ENCODE assay signal across 14 cellular contexts in the genomic region with DNA sequence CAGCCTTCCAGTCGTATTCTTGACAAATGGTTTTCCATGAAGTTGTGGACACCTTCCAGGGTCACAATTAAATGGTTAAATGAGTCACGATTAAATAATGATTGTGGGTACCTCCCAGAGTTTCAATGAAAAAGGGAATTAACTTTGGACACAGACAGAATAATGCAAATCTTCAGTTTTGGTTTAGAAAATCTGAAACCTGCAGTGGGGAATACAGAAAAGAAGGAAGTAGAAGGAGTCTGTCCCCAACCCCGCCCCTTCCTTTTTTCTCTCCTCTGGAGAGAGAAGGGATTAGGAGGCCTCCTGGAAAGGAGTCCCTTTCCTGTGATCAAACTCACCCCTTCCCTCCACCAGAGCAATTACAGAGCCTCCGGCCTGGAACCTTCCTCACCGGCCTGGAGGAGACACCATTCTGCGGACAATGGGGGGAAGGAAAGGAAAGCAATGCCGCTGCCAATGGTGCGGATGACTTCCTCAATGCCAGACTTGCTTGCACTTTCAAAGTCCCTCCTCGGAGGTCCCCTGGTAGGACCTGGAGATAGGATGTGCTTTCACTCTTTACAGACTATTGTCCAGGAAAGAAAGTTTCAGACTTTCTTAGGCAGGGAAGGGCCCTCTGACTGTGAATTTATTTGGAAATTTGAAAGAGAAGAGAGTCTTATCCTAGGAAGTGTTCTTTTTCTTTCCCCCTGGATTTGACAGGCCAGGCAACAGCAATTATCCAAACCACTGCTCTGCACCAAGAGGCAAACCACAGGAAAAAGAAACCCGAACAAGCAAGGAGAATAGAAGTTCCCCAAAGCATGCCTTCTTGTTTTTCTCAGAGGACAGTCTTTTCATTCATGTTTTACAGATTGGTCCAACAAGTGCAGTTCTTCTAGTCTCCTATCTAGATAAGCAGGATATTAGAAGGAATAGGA.
DNase-seq lines count a peak whose midpoint lies in the region; ATAC-seq and TF ChIP-seq lines count a peak whose summit lies in the region.
"Had no signal": no experiment of that assay in that cellular context is flagged by ENCODE, and none has a peak within 500 bp of the region (broad histone marks: within the 10 kb centered on the region; RNA-seq: fewer than 3 reads in every experiment).

No MANE protein-coding gene starts in this region.

- intact Hi-C loops in vagina (cut with DNase I), result no loop called here

- H3K27me3 Mint-ChIP-seq in WTC11 (ENCODE audit: low read depth), result no peaks in the 10 kb centered on the region

- peaks cover 11% of the 10 kb centered on the region for H3K4me1 Mint-ChIP-seq in WTC11

- H3K27ac Mint-ChIP-seq in WTC11, result 0 out of 2 replicates have a peak overlapping the region, but pooled peaks have one; percentile 19

- H3K27me3 ChIP-seq in layer of hippocampus (ENCODE audit: control insufficient read depth, insufficient read depth, low read length) (no peaks in the 10 kb centered on the region), vagina (no peaks in the 10 kb centered on the region)
- H3K27me3 ChIP-seq: esophagus muscularis mucosa, suprapubic skin had no signal

- no peak for TF ChIP-seq POLR2A in vagina (IDR thresholded peaks at IDR 0.05)

- CTCF ChIA-PET in WTC11 (lab: Charles Lee), result no interaction called here

- H3K4me1 ChIP-seq in vagina, result peaks cover 10% of the 10 kb centered on the region

- peak; percentile 46 for ATAC-seq in WTC11
- no peak for ATAC-seq in HG02981 (IDR thresholded peaks at IDR 0.05; ENCODE audit: unreplicated experiment)

- DNase-seq in SIG-M5 treated with dmso at 0.1 percent for 504 hours (lab: John Stamatoyannopoulos, UW; ENCODE audit: unreplicated experiment) (peak; percentile 27), SIG-M5 (lab: John Stamatoyannopoulos, UW) (no peak), WTC11 (ENCODE audit: low spot score) (no peak), substantia nigra (lab: John Stamatoyannopoulos, UW) (peak in 5 of 49 donors; percentile 15 to 42 (median 29)), cortex of kidney (lab: John Stamatoyannopoulos, UW) (no peak), vagina (ENCODE audit: extremely low spot score in 2 of 2) (no peak)
- DNase-seq: 8988T; activated naive CD4-positive, alpha-beta T cell treated with Interleukin-2 at 50 U/mL for 16 hours; NCI-H774; stimulated activated CD4-positive, alpha-beta T cell treated with anti-CD3 and anti-CD28 coated beads, Interleukin-15, amount 100 ng/mL, for 24 hours had no signal

- POLR2A ChIA-PET in WTC11 (lab: Charles Lee), result no interaction called here

- H3K9me3 ChIP-seq in vagina, result no peaks in the 10 kb centered on the region
- H3K9me3 ChIP-seq: esophagus muscularis mucosa, suprapubic skin had no signal

- no peaks in the 10 kb centered on the region for H3K36me3 ChIP-seq in vagina
- H3K36me3 ChIP-seq: esophagus muscularis mucosa, suprapubic skin had no signal

- no peaks in the 10 kb centered on the region for H3K9me3 Mint-ChIP-seq in WTC11

- TF ChIP-seq CTCF in WTC11 (IDR thresholded peaks at IDR 0.05) (no peak), vagina (IDR thresholded peaks at IDR 0.05) (no peak)

- H3K36me3 Mint-ChIP-seq in WTC11, result no peaks in the 10 kb centered on the region

- H3K4me3 Mint-ChIP-seq in WTC11, result no peak overlapping the region

- peak overlapping the region; percentile 49 for H3K27ac ChIP-seq in layer of hippocampus (ENCODE audit: low read depth, low read length)
- H3K27ac ChIP-seq in substantia nigra (ENCODE audit: low read depth, low read length, poor library complexity, severe bottlenecking), result peak overlapping the region; percentile 69
- no peak overlapping the region for H3K27ac ChIP-seq in vagina
- H3K27ac ChIP-seq: suprapubic skin had no signal

- H3K4me3 ChIP-seq in vagina, result no peak overlapping the region
- H3K4me3 ChIP-seq: esophagus muscularis mucosa, suprapubic skin had no signal

TF ChIP-seq in WTC11, 78 proteins besides CTCF, POLR2A, EP300 and RAD21:
- TF ChIP-seq ATF1 (CRISPR knock-in tag; IDR thresholded peaks at IDR 0.05) (no peak), ZNF671 (CRISPR knock-in tag; IDR thresholded peaks at IDR 0.05) (no peak), ATF2 (CRISPR knock-in tag; IDR thresholded peaks at IDR 0.05; ENCODE audit: borderline replicate concordance, low read depth) (no peak)
- TF ChIP-seq, protein P1, sequence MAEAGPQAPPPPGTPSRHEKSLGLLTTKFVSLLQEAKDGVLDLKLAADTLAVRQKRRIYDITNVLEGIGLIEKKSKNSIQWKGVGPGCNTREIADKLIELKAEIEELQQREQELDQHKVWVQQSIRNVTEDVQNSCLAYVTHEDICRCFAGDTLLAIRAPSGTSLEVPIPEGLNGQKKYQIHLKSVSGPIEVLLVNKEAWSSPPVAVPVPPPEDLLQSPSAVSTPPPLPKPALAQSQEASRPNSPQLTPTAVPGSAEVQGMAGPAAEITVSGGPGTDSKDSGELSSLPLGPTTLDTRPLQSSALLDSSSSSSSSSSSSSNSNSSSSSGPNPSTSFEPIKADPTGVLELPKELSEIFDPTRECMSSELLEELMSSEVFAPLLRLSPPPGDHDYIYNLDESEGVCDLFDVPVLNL (CRISPR knock-in tag; IDR thresholded peaks at IDR 0.05; ENCODE audit: borderline replicate concordance, low read depth), result no peak
- TF ChIP-seq, protein P2, sequence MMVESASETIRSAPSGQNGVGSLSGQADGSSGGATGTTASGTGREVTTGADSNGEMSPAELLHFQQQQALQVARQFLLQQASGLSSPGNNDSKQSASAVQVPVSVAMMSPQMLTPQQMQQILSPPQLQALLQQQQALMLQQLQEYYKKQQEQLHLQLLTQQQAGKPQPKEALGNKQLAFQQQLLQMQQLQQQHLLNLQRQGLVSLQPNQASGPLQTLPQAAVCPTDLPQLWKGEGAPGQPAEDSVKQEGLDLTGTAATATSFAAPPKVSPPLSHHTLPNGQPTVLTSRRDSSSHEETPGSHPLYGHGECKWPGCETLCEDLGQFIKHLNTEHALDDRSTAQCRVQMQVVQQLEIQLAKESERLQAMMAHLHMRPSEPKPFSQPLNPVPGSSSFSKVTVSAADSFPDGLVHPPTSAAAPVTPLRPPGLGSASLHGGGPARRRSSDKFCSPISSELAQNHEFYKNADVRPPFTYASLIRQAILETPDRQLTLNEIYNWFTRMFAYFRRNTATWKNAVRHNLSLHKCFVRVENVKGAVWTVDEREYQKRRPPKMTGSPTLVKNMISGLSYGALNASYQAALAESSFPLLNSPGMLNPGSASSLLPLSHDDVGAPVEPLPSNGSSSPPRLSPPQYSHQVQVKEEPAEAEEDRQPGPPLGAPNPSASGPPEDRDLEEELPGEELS (CRISPR knock-in tag; IDR thresholded peaks at IDR 0.05), result no peak
- TF ChIP-seq, protein P3, sequence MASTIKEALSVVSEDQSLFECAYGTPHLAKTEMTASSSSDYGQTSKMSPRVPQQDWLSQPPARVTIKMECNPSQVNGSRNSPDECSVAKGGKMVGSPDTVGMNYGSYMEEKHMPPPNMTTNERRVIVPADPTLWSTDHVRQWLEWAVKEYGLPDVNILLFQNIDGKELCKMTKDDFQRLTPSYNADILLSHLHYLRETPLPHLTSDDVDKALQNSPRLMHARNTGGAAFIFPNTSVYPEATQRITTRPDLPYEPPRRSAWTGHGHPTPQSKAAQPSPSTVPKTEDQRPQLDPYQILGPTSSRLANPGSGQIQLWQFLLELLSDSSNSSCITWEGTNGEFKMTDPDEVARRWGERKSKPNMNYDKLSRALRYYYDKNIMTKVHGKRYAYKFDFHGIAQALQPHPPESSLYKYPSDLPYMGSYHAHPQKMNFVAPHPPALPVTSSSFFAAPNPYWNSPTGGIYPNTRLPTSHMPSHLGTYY (CRISPR knock-in tag; IDR thresholded peaks at IDR 0.05), result no peak
TF ChIP-seq in WTC11: peak in this region for 0.
